1 cellular context compared by ENCODE assay signal in the genomic region with DNA sequence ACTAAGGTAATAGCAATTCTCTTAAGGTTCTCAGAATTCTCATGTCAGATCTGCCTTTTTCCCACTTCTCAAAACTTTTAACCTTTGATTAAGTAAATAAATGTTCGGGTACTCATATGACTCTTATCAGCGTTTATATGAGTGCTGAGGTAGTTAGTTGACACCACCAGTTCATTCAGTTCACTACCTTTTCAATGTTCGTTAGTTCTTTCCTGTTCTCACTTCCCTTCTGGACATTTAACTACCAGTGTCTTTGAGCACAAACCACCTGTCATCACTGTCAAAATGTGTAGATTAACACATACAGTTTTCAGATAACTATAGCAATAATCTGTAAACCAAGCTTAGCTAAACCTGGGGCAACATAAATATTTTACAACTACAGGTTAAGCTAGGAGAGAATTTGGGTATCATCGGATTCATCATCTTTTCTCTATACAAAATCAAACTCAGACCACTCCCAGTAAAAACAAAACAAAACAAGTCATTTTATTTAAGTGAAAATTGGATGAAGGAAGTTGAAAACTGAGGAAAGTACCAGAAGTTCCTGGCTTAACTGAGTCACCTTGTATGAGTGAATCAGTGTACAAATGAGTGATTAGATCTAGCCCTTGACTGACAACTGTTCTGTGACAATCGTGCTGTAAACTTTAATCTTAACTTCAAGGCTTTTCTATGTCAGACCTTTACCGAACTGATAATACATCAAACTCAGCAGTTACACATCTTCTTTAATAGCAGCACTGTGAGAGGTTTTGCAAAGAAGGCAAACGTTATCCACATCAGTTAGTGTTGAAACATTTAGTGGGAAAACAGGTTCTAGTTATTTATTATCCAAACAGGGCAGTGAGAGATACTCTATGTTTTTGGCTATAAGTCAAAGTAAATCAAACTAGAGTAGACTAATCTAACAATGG.
A peak's percentile ranks its signal among the peaks of the same experiment; 100 is the strongest.
TF ChIP-seq lines count a peak whose summit lies in the region.

No MANE protein-coding gene starts in this region.

TF ChIP-seq in GM12878, 131 proteins besides CTCF, POLR2A, EP300 and RAD21 (continued from another document):
- TF ChIP-seq MEF2B (IDR thresholded peaks at IDR 0.05; ENCODE audit: partially characterized antibody, poor library complexity, severe bottlenecking) (peak; percentile 49), CEBPB (IDR thresholded peaks at IDR 0.05; ENCODE audit: borderline replicate concordance in 1 of 2, low read depth in 2 of 2, low read length in 2 of 2) (no peak), CHD2 (IDR thresholded peaks at IDR 0.05; ENCODE audit: borderline replicate concordance, low read depth, low read length) (no peak), BHLHE40 (IDR thresholded peaks at IDR 0.05; ENCODE audit: borderline replicate concordance in 1 of 2, low read depth in 2 of 2, low read length in 1 of 2) (no peak), FOXK2 (IDR thresholded peaks at IDR 0.05) (no peak), EED (IDR thresholded peaks at IDR 0.05; ENCODE audit: low read depth) (peak; percentile 39; the same call in 1 of the 2 replicates), TCF7 (IDR thresholded peaks at IDR 0.05; ENCODE audit: borderline replicate concordance) (no peak), KAT2A (conservative IDR thresholded peaks at IDR 0.05; ENCODE audit: control insufficient read depth, low read depth, low read length) (no peak), MEF2A (IDR thresholded peaks at IDR 0.05; ENCODE audit: insufficient read depth, low read depth, low read length) (0 out of 2 replicates have a peak, but pooled peaks have one; percentile 19), SMC3 (IDR thresholded peaks at IDR 0.05; ENCODE audit: borderline replicate concordance, low read length) (no peak), NBN (IDR thresholded peaks at IDR 0.05) (no peak), GABPA (IDR thresholded peaks at IDR 0.05; ENCODE audit: low read depth) (no peak), GATAD2B (conservative IDR thresholded peaks at IDR 0.05; ENCODE audit: low read depth) (0 out of 2 replicates have a peak, but pooled peaks have one; percentile 29), NR2C2 (IDR thresholded peaks at IDR 0.05; ENCODE audit: borderline replicate concordance, control insufficient read depth, insufficient read length, low read depth) (no peak)
- TF ChIP-seq, protein P1, sequence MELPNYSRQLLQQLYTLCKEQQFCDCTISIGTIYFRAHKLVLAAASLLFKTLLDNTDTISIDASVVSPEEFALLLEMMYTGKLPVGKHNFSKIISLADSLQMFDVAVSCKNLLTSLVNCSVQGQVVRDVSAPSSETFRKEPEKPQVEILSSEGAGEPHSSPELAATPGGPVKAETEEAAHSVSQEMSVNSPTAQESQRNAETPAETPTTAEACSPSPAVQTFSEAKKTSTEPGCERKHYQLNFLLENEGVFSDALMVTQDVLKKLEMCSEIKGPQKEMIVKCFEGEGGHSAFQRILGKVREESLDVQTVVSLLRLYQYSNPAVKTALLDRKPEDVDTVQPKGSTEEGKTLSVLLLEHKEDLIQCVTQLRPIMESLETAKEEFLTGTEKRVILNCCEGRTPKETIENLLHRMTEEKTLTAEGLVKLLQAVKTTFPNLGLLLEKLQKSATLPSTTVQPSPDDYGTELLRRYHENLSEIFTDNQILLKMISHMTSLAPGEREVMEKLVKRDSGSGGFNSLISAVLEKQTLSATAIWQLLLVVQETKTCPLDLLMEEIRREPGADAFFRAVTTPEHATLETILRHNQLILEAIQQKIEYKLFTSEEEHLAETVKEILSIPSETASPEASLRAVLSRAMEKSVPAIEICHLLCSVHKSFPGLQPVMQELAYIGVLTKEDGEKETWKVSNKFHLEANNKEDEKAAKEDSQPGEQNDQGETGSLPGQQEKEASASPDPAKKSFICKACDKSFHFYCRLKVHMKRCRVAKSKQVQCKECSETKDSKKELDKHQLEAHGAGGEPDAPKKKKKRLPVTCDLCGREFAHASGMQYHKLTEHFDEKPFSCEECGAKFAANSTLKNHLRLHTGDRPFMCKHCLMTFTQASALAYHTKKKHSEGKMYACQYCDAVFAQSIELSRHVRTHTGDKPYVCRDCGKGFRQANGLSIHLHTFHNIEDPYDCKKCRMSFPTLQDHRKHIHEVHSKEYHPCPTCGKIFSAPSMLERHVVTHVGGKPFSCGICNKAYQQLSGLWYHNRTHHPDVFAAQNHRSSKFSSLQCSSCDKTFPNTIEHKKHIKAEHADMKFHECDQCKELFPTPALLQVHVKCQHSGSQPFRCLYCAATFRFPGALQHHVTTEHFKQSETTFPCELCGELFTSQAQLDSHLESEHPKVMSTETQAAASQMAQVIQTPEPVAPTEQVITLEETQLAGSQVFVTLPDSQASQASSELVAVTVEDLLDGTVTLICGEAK (IDR thresholded peaks at IDR 0.05; ENCODE audit: borderline replicate concordance) = no peak
- TF ChIP-seq, protein P2, sequence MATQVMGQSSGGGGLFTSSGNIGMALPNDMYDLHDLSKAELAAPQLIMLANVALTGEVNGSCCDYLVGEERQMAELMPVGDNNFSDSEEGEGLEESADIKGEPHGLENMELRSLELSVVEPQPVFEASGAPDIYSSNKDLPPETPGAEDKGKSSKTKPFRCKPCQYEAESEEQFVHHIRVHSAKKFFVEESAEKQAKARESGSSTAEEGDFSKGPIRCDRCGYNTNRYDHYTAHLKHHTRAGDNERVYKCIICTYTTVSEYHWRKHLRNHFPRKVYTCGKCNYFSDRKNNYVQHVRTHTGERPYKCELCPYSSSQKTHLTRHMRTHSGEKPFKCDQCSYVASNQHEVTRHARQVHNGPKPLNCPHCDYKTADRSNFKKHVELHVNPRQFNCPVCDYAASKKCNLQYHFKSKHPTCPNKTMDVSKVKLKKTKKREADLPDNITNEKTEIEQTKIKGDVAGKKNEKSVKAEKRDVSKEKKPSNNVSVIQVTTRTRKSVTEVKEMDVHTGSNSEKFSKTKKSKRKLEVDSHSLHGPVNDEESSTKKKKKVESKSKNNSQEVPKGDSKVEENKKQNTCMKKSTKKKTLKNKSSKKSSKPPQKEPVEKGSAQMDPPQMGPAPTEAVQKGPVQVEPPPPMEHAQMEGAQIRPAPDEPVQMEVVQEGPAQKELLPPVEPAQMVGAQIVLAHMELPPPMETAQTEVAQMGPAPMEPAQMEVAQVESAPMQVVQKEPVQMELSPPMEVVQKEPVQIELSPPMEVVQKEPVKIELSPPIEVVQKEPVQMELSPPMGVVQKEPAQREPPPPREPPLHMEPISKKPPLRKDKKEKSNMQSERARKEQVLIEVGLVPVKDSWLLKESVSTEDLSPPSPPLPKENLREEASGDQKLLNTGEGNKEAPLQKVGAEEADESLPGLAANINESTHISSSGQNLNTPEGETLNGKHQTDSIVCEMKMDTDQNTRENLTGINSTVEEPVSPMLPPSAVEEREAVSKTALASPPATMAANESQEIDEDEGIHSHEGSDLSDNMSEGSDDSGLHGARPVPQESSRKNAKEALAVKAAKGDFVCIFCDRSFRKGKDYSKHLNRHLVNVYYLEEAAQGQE (IDR thresholded peaks at IDR 0.05; ENCODE audit: low read depth, low read length) = no peak
